In genomic region chr1:208008534-208008933, GRCh38 we compare ENCODE assay signal across 20 cellular contexts.
"Had no signal": no experiment of that assay in that cellular context is flagged by ENCODE, and none has a peak within 500 bp of the region (broad histone marks: within the 10 kb centered on the region; RNA-seq: fewer than 3 reads in every experiment).

No MANE protein-coding gene starts in this region.

- H3K27me3 Mint-ChIP-seq: activated CD4-positive, alpha-beta memory T cell treated with anti-CD3 and anti-CD28 coated beads for 36 hours; activated CD4-positive, alpha-beta T cell treated with anti-CD3 and anti-CD28 coated beads for 36 hours had no signal

- H3K36me3 ChIP-seq: esophagus squamous epithelium, gastrocnemius medialis, heart left ventricle, neural progenitor cell, ovary, right lobe of liver, thoracic aorta had no signal

- ATAC-seq: activated CD4-positive, alpha-beta T cell treated with anti-CD3 and anti-CD28 coated beads for 36 hours; activated CD8-positive, alpha-beta memory T cell treated with anti-CD3 and anti-CD28 coated beads, Interleukin-2, amount 10 ng/mL, durations not matched to agents 7 days and 5 days; gastrocnemius medialis had no signal

- DNase-seq: activated CD4-positive, alpha-beta memory T cell treated with anti-CD3 and anti-CD28 coated beads for 36 hours; activated CD4-positive, alpha-beta T cell treated with anti-CD3 and anti-CD28 coated beads for 36 hours; activated CD8-positive, alpha-beta memory T cell treated with anti-CD3 and anti-CD28 coated beads, Interleukin-2, amount 10 ng/mL, durations not matched to agents 7 days and 5 days; activated naive CD4-positive, alpha-beta T cell treated with anti-CD3 and anti-CD28 coated beads, Interleukin-2, amount 50 U/mL, for 16 hours; activated T-cell treated with anti-CD3 and anti-CD28 coated beads, Interleukin-2, amount 50 U/mL, for 1 hour; caudate nucleus; esophagus squamous epithelium; gastrocnemius medialis; heart left ventricle; immature natural killer cell; ovary; right lobe of liver; stimulated activated CD4-positive, alpha-beta T cell treated with anti-CD3 and anti-CD28 coated beads, Interleukin-1b, Interleukin-23, amount 100 ng/mL, for 48 hours; T-helper 1 cell; T1000 had no signal

- H3K4me3 Mint-ChIP-seq: activated CD4-positive, alpha-beta memory T cell treated with anti-CD3 and anti-CD28 coated beads for 36 hours; activated CD4-positive, alpha-beta T cell treated with anti-CD3 and anti-CD28 coated beads for 36 hours; activated CD8-positive, alpha-beta memory T cell treated with anti-CD3 and anti-CD28 coated beads, Interleukin-2, amount 10 ng/mL, durations not matched to agents 7 days and 5 days; immature natural killer cell; neural progenitor cell had no signal

- H3K9me3 Mint-ChIP-seq: activated CD4-positive, alpha-beta memory T cell treated with anti-CD3 and anti-CD28 coated beads for 36 hours; immature natural killer cell had no signal

- H3K36me3 Mint-ChIP-seq: activated CD4-positive, alpha-beta memory T cell treated with anti-CD3 and anti-CD28 coated beads for 36 hours; activated CD8-positive, alpha-beta memory T cell treated with anti-CD3 and anti-CD28 coated beads, Interleukin-2, amount 10 ng/mL, durations not matched to agents 7 days and 5 days; immature natural killer cell; neural progenitor cell had no signal

- FAIRE-seq: colon, urothelium cell line had no signal

- H3K27ac ChIP-seq: esophagus squamous epithelium, gastrocnemius medialis, heart left ventricle, neural progenitor cell, ovary, right lobe of liver, thoracic aorta, VCaP had no signal

- H3K4me1 Mint-ChIP-seq: activated CD4-positive, alpha-beta T cell treated with anti-CD3 and anti-CD28 coated beads for 36 hours; activated CD8-positive, alpha-beta memory T cell treated with anti-CD3 and anti-CD28 coated beads, Interleukin-2, amount 10 ng/mL, durations not matched to agents 7 days and 5 days; immature natural killer cell had no signal

- H3K4me2 ChIP-seq: neural progenitor cell had no signal

- H3K4me3 ChIP-seq: esophagus squamous epithelium, gastrocnemius medialis, heart left ventricle, neural progenitor cell, ovary, right lobe of liver, thoracic aorta had no signal

- H3K27me3 ChIP-seq: esophagus squamous epithelium, gastrocnemius medialis, heart left ventricle, neural progenitor cell, ovary, right lobe of liver had no signal

- H3K27ac Mint-ChIP-seq: activated CD4-positive, alpha-beta memory T cell treated with anti-CD3 and anti-CD28 coated beads for 36 hours; activated CD4-positive, alpha-beta T cell treated with anti-CD3 and anti-CD28 coated beads for 36 hours; activated CD8-positive, alpha-beta memory T cell treated with anti-CD3 and anti-CD28 coated beads, Interleukin-2, amount 10 ng/mL, durations not matched to agents 7 days and 5 days; neural progenitor cell had no signal

- H3K9ac ChIP-seq: neural progenitor cell had no signal

- H3K4me1 ChIP-seq: esophagus squamous epithelium, gastrocnemius medialis, neural progenitor cell, right lobe of liver had no signal

- H3K9me3 ChIP-seq: gastrocnemius medialis, heart left ventricle, ovary, right lobe of liver, thoracic aorta had no signal

- H2AFZ ChIP-seq: neural progenitor cell had no signal
